Comparison of ENCODE assay signal across 1 cellular context in the genomic region with DNA sequence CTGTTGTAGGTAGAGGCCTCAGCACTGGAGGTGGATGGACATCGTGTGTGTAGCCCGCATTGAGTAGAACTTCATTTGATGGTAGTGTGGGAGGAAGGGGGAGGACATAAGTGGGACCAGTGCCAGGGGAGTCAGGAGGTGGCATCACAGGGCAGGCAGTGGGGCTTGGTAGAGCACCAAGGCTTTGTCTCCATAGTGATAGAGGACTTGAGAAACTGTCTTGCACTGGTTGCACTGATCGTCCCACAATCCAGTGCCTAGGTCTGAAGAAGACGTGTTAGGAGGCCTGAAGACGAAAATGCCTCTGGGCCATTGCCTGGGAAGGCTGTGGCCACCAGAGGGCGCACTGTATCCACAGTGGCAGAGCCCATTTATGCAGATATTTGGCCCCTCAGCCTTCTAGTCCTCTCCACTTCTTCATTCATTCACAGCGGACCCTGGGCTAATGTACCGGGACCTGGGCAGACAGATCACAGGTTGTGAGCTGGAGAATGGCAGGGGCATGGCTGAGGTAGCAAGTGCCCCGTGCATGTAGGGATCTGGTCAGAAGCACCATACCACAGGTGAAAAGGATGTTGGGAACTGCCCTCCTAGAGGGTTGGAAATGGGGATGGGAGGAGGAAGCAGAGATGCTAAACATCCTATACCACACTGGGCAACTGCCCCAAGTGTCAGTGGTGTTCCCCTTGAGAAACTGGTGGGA.
TF ChIP-seq lines count a peak whose summit lies in the region.

No MANE protein-coding gene starts in this region.

TF ChIP-seq in K562, 482 proteins besides CTCF, POLR2A, EP300 and RAD21 (continued from another document):
- TF ChIP-seq, protein P1, sequence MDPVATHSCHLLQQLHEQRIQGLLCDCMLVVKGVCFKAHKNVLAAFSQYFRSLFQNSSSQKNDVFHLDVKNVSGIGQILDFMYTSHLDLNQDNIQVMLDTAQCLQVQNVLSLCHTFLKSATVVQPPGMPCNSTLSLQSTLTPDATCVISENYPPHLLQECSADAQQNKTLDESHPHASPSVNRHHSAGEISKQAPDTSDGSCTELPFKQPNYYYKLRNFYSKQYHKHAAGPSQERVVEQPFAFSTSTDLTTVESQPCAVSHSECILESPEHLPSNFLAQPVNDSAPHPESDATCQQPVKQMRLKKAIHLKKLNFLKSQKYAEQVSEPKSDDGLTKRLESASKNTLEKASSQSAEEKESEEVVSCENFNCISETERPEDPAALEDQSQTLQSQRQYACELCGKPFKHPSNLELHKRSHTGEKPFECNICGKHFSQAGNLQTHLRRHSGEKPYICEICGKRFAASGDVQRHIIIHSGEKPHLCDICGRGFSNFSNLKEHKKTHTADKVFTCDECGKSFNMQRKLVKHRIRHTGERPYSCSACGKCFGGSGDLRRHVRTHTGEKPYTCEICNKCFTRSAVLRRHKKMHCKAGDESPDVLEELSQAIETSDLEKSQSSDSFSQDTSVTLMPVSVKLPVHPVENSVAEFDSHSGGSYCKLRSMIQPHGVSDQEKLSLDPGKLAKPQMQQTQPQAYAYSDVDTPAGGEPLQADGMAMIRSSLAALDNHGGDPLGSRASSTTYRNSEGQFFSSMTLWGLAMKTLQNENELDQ (CRISPR knock-in tag; IDR thresholded peaks at IDR 0.05; ENCODE audit: borderline replicate concordance): no peak
- 0 out of 2 replicates have a peak, but pooled peaks have one; percentile 21 for TF ChIP-seq E2F3 (CRISPR knock-in tag; IDR thresholded peaks at IDR 0.05)
- no peak for TF ChIP-seq NFXL1 (CRISPR knock-in tag; IDR thresholded peaks at IDR 0.05)
- TF ChIP-seq FOXJ3 (CRISPR knock-in tag; IDR thresholded peaks at IDR 0.05): no peak
- TF ChIP-seq BMI1 (IDR thresholded peaks at IDR 0.05; ENCODE audit: low read length): no peak
- no peak for TF ChIP-seq EHMT2 (IDR thresholded peaks at IDR 0.05)
- TF ChIP-seq RBM14 (IDR thresholded peaks at IDR 0.05; ENCODE audit: borderline replicate concordance, insufficient read depth, low read depth, low read length): no peak
- TF ChIP-seq, protein P2, sequence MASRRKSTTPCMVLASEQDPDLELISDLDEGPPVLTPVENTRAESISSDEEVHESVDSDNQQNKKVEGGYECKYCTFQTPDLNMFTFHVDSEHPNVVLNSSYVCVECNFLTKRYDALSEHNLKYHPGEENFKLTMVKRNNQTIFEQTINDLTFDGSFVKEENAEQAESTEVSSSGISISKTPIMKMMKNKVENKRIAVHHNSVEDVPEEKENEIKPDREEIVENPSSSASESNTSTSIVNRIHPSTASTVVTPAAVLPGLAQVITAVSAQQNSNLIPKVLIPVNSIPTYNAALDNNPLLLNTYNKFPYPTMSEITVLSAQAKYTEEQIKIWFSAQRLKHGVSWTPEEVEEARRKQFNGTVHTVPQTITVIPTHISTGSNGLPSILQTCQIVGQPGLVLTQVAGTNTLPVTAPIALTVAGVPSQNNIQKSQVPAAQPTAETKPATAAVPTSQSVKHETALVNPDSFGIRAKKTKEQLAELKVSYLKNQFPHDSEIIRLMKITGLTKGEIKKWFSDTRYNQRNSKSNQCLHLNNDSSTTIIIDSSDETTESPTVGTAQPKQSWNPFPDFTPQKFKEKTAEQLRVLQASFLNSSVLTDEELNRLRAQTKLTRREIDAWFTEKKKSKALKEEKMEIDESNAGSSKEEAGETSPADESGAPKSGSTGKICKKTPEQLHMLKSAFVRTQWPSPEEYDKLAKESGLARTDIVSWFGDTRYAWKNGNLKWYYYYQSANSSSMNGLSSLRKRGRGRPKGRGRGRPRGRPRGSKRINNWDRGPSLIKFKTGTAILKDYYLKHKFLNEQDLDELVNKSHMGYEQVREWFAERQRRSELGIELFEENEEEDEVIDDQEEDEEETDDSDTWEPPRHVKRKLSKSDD (conservative IDR thresholded peaks at IDR 0.05; ENCODE audit: low read length): 0 out of 2 replicates have a peak, but pooled peaks have one; percentile 46
- TF ChIP-seq ZFP36 (IDR thresholded peaks at IDR 0.05; ENCODE audit: low read depth, low read length, partially characterized antibody): no peak
- TF ChIP-seq, protein P3, sequence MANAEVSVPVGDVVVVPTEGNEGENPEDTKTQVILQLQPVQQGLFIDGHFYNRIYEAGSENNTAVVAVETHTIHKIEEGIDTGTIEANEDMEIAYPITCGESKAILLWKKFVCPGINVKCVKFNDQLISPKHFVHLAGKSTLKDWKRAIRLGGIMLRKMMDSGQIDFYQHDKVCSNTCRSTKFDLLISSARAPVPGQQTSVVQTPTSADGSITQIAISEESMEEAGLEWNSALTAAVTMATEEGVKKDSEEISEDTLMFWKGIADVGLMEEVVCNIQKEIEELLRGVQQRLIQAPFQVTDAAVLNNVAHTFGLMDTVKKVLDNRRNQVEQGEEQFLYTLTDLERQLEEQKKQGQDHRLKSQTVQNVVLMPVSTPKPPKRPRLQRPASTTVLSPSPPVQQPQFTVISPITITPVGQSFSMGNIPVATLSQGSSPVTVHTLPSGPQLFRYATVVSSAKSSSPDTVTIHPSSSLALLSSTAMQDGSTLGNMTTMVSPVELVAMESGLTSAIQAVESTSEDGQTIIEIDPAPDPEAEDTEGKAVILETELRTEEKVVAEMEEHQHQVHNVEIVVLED (CRISPR knock-in tag; IDR thresholded peaks at IDR 0.05): 0 out of 2 replicates have a peak, but pooled peaks have one; percentile 13
- peak; percentile 89 for TF ChIP-seq XRCC5 (IDR thresholded peaks at IDR 0.05; ENCODE audit: low read depth, low read length)
- TF ChIP-seq, protein P4, sequence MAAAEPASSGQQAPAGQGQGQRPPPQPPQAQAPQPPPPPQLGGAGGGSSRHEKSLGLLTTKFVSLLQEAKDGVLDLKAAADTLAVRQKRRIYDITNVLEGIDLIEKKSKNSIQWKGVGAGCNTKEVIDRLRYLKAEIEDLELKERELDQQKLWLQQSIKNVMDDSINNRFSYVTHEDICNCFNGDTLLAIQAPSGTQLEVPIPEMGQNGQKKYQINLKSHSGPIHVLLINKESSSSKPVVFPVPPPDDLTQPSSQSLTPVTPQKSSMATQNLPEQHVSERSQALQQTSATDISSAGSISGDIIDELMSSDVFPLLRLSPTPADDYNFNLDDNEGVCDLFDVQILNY (CRISPR knock-in tag; IDR thresholded peaks at IDR 0.05): peak; percentile 69; the same call in 1 of the 2 replicates
- TF ChIP-seq, protein P5, sequence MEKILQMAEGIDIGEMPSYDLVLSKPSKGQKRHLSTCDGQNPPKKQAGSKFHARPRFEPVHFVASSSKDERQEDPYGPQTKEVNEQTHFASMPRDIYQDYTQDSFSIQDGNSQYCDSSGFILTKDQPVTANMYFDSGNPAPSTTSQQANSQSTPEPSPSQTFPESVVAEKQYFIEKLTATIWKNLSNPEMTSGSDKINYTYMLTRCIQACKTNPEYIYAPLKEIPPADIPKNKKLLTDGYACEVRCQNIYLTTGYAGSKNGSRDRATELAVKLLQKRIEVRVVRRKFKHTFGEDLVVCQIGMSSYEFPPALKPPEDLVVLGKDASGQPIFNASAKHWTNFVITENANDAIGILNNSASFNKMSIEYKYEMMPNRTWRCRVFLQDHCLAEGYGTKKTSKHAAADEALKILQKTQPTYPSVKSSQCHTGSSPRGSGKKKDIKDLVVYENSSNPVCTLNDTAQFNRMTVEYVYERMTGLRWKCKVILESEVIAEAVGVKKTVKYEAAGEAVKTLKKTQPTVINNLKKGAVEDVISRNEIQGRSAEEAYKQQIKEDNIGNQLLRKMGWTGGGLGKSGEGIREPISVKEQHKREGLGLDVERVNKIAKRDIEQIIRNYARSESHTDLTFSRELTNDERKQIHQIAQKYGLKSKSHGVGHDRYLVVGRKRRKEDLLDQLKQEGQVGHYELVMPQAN (IDR thresholded peaks at IDR 0.05; ENCODE audit: borderline replicate concordance): no peak
- no peak for TF ChIP-seq SMARCB1 (IDR thresholded peaks at IDR 0.05; ENCODE audit: insufficient read length, low read depth)
- peak; percentile 65 for TF ChIP-seq GABPB1 (CRISPR knock-in tag; IDR thresholded peaks at IDR 0.05)
- no peak for TF ChIP-seq ZC3H4 (CRISPR knock-in tag; IDR thresholded peaks at IDR 0.05; ENCODE audit: borderline replicate concordance)
- TF ChIP-seq KAT8 (IDR thresholded peaks at IDR 0.05; ENCODE audit: low read depth): no peak
